Comparison of ENCODE assay signal across 23 cellular contexts in genomic region chr11:119797137-119797611, GRCh38.
DNase-seq lines count a peak whose midpoint lies in the region; ATAC-seq and TF ChIP-seq lines count a peak whose summit lies in the region.
"Had no signal": no experiment of that assay in that cellular context is flagged by ENCODE, and none has a peak within 500 bp of the region (broad histone marks: within the 10 kb centered on the region; RNA-seq: fewer than 3 reads in every experiment).

No MANE protein-coding gene starts in this region.

- TF ChIP-seq CTCF in RWPE1 (conservative IDR thresholded peaks at IDR 0.05; ENCODE audit: low read depth): no peak

- ATAC-seq in left lobe of liver: no peak
- no peak for ATAC-seq in HG03520 (IDR thresholded peaks at IDR 0.05; ENCODE audit: unreplicated experiment)
- ATAC-seq: left ventricle myocardium superior had no signal

- H3K27ac Mint-ChIP-seq in activated CD4-positive, alpha-beta memory T cell treated with anti-CD3 and anti-CD28 coated beads, Interleukin-2, amount 10 ng/mL, durations not matched to agents 7 days and 5 days: no peak overlapping the region
- H3K27ac Mint-ChIP-seq: activated B cell treated with CpG ODN at 0.5 μM for 24 hours; stimulated activated naive CD8-positive, alpha-beta T cell treated with anti-CD3 and anti-CD28 coated beads, Interleukin-15, Interleukin-2, amounts not matched to agents 100 ng/mL and 50 ng/mL, for 24 hours had no signal

- intact Hi-C loops in posterior vena cava (cut with DNase I): no loop called here

- no peaks in the 10 kb centered on the region for H3K36me3 ChIP-seq in iPS-18a (ENCODE audit: control insufficient read depth, low read depth, low read length)
- H3K36me3 ChIP-seq: breast epithelium, colonic mucosa, tibial nerve had no signal

- peaks cover 22% of the 10 kb centered on the region for H3K27me3 Mint-ChIP-seq in activated CD4-positive, alpha-beta memory T cell treated with anti-CD3 and anti-CD28 coated beads, Interleukin-2, amount 10 ng/mL, durations not matched to agents 7 days and 5 days

- no peak overlapping the region for H3K9ac ChIP-seq in iPS-18a (ENCODE audit: low read length)

- DNase-seq in NCI-H1092 (lab: John Stamatoyannopoulos, UW): peak; percentile 40
- DNase-seq in RWPE1 (ENCODE audit: low spot score): no peak
- DNase-seq in posterior vena cava (ENCODE audit: low spot score): peak; percentile 23
- no peak for DNase-seq in activated CD4-positive, alpha-beta memory T cell treated with anti-CD3 and anti-CD28 coated beads, Interleukin-2, amount 10 ng/mL, durations not matched to agents 7 days and 5 days
- DNase-seq in left lobe of liver (ENCODE audit: low spot score): no peak
- DNase-seq in middle frontal gyrus (ENCODE audit: extremely low spot score, low spot score): no peak
- DNase-seq: activated B cell treated with CpG ODN at 0.5 μM for 24 hours; activated CD4-positive, alpha-beta T cell treated with anti-CD3 and anti-CD28 coated beads, Interleukin-2, amount 50 U/mL, for 4 hours; activated effector memory CD4-positive, alpha-beta T cell treated with anti-CD3 and anti-CD28 coated beads, Interleukin-2, amount 50 U/mL, for 16 hours; AML-193; colonic mucosa; left ventricle myocardium superior; NCI-H2171; NCI-H774; OCI-M1; SHP77; stimulated activated CD4-positive, alpha-beta T cell treated with anti-CD3 and anti-CD28 coated beads, Interleukin-4, amount 100 ng/mL, for 24 hours; T1000 had no signal

- no peaks in the 10 kb centered on the region for H3K36me3 Mint-ChIP-seq in activated CD4-positive, alpha-beta memory T cell treated with anti-CD3 and anti-CD28 coated beads, Interleukin-2, amount 10 ng/mL, durations not matched to agents 7 days and 5 days (ENCODE audit: low read depth)

- peak overlapping the region; percentile 8 for H3K4me3 ChIP-seq in iPS-18a (ENCODE audit: low read length)
- H3K4me3 ChIP-seq: breast epithelium, colonic mucosa, tibial nerve had no signal

- H3K4me1 ChIP-seq in iPS-18a (ENCODE audit: control insufficient read depth, low read depth, low read length): peaks cover 34% of the 10 kb centered on the region
- H3K4me1 ChIP-seq: breast epithelium, colonic mucosa had no signal

- peaks cover 59% of the 10 kb centered on the region for H3K27me3 ChIP-seq in iPS-18a (ENCODE audit: control insufficient read depth, insufficient read depth, low read length)
- H3K27me3 ChIP-seq: breast epithelium, colonic mucosa, tibial nerve had no signal

- no peaks in the 10 kb centered on the region for H3K4me1 Mint-ChIP-seq in activated CD4-positive, alpha-beta memory T cell treated with anti-CD3 and anti-CD28 coated beads, Interleukin-2, amount 10 ng/mL, durations not matched to agents 7 days and 5 days
- H3K4me1 Mint-ChIP-seq: activated B cell treated with CpG ODN at 0.5 μM for 24 hours had no signal

- H3K9me3 ChIP-seq in iPS-18a (ENCODE audit: control insufficient read depth, low read depth, low read length): no peaks in the 10 kb centered on the region
- H3K9me3 ChIP-seq: breast epithelium, colonic mucosa, tibial nerve had no signal

- H3K4me3 Mint-ChIP-seq in activated CD4-positive, alpha-beta memory T cell treated with anti-CD3 and anti-CD28 coated beads, Interleukin-2, amount 10 ng/mL, durations not matched to agents 7 days and 5 days: no peak overlapping the region
- H3K4me3 Mint-ChIP-seq: activated B cell treated with CpG ODN at 0.5 μM for 24 hours; stimulated activated naive CD8-positive, alpha-beta T cell treated with anti-CD3 and anti-CD28 coated beads, Interleukin-15, Interleukin-2, amounts not matched to agents 100 ng/mL and 50 ng/mL, for 24 hours had no signal

- POLR2A ChIA-PET in RWPE1 (lab: Yijun Ruan, JAX; ENCODE audit: low non-redundant PET): no interaction called here
- POLR2A ChIA-PET in activated CD4-positive, alpha-beta memory T cell treated with anti-CD3 and anti-CD28 coated beads, Interleukin-2, amount 10 ng/mL, durations not matched to agents 7 days and 5 days (lab: Charles Lee): no interaction called here

- no peaks in the 10 kb centered on the region for H3K9me3 Mint-ChIP-seq in activated CD4-positive, alpha-beta memory T cell treated with anti-CD3 and anti-CD28 coated beads, Interleukin-2, amount 10 ng/mL, durations not matched to agents 7 days and 5 days
- H3K9me3 Mint-ChIP-seq: activated B cell treated with CpG ODN at 0.5 μM for 24 hours; stimulated activated naive CD8-positive, alpha-beta T cell treated with anti-CD3 and anti-CD28 coated beads, Interleukin-15, Interleukin-2, amounts not matched to agents 100 ng/mL and 50 ng/mL, for 24 hours had no signal

- CTCF ChIA-PET in RWPE1 (lab: Yijun Ruan, JAX): interaction anchor here (0.7 kb wide), 1 partner anchor 472 kb away, joined by 3 read pairs; no protein-coding TSS in a partner anchor
- CTCF ChIA-PET in activated CD4-positive, alpha-beta memory T cell treated with anti-CD3 and anti-CD28 coated beads, Interleukin-2, amount 10 ng/mL, durations not matched to agents 7 days and 5 days (lab: Charles Lee): no interaction called here

- H3K27ac ChIP-seq in RWPE1 (peak overlapping the region; percentile 57; the same call in 1 of the 2 replicates), iPS-18a (ENCODE audit: low read length) (no peak overlapping the region)
- H3K27ac ChIP-seq: breast epithelium, colonic mucosa, tibial nerve had no signal

Comparison
In these comparisons a context has a peak if more than half of its experiments do, and no peak if none do; other contexts are left out.
1. DNase-seq: peak in NCI-H1092 (single experiment) and posterior vena cava (single experiment); none in RWPE1 (single experiment), activated CD4-positive, alpha-beta memory T cell treated with anti-CD3 and anti-CD28 coated beads, Interleukin-2, amount 10 ng/mL, durations not matched to agents 7 days and 5 days (single experiment), left lobe of liver (single experiment) and middle frontal gyrus (single experiment).